1 cellular context compared by ENCODE assay signal in genomic region chr3:120418446-120418845, GRCh38.
TF ChIP-seq lines count a peak whose summit lies in the region.

No MANE protein-coding gene starts in this region.

TF ChIP-seq in IMR-90, 13 proteins besides CTCF, POLR2A, EP300 and RAD21:
- TF ChIP-seq CEBPB (IDR thresholded peaks at IDR 0.05; ENCODE audit: low read depth, low read length) = peak; percentile 52; the same call in 1 of the 2 replicates
- no peak for TF ChIP-seq MAFK (IDR thresholded peaks at IDR 0.05; ENCODE audit: low read depth, low read length)
- TF ChIP-seq ELK1 (IDR thresholded peaks at IDR 0.05; ENCODE audit: borderline replicate concordance, low read depth, low read length) = no peak
- TF ChIP-seq NFE2L2 (IDR thresholded peaks at IDR 0.05; ENCODE audit: low read depth, low read length) = no peak
- TF ChIP-seq RCOR1 (IDR thresholded peaks at IDR 0.05; ENCODE audit: insufficient replicate concordance, low read length) = no peak
